Comparison of ENCODE assay signal across 13 cellular contexts in the genomic region with DNA sequence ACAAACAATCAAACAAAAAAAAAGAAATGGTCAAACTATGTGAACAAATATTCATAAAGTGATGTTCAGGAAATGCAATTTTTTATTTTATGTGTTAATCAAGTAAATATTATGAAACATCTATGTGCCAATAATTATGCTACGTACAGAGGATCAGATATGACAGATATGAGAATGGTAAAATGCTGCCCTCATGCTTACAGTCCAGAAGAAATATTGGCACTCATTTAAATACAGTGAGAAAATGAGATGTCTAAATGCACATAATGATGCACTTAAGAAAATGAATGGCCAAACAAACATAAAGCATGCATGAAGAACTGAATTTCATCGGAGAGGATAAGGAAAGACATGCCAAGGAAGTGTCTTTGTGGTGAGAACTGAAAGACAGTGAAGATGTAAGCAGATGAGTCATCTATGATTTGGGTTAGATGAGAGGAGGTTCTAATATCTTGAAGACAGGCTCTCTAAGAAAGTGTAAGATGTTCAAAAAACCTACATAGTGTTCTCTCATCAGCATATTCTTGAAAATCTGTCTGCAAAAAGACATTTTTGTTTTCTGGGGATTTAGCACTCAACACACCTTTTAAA.
DNase-seq lines count a peak whose midpoint lies in the region; ATAC-seq lines count a peak whose summit lies in the region.
"Had no signal": no experiment of that assay in that cellular context is flagged by ENCODE, and none has a peak within 500 bp of the region (broad histone marks: within the 10 kb centered on the region; RNA-seq: fewer than 3 reads in every experiment).

No MANE protein-coding gene starts in this region.

- ATAC-seq in GM18868 (IDR thresholded peaks at IDR 0.05; ENCODE audit: unreplicated experiment) (peak; percentile 98), HG02610 (IDR thresholded peaks at IDR 0.05; ENCODE audit: unreplicated experiment) (peak; percentile 99), HG03571 (IDR thresholded peaks at IDR 0.05; ENCODE audit: unreplicated experiment) (no peak), HG02970 (IDR thresholded peaks at IDR 0.05; ENCODE audit: low FRiP score, unreplicated experiment) (no peak)

- DNase-seq in HT1080 (ENCODE audit: low read depth) (peak; percentile 56), glomerular visceral epithelial cell (ENCODE audit: extremely low spot score) (peak; percentile 31), NCI-H1092 treated with DMSO at 0.1 percent for 48 hours (lab: John Stamatoyannopoulos, UW) (no peak)
- DNase-seq in stimulated activated naive CD4-positive, alpha-beta T cell treated with Interleukin-2 at 50 U/mL for 16 hours (lab: John Stamatoyannopoulos, UW) = no peak
- DNase-seq: CD4-positive, alpha-beta T cell; GM23248; nucleus accumbens; stimulated activated CD4-positive, alpha-beta T cell treated with anti-CD3 and anti-CD28 coated beads, Interleukin-1b, Interleukin-23, amount 100 ng/mL, for 48 hours; substantia nigra had no signal

Comparison
In these comparisons a context has a peak if more than half of its experiments do, and no peak if none do; other contexts are left out.
1. ATAC-seq: peak in GM18868 (single experiment) and HG02610 (single experiment); none in HG03571 (single experiment) and HG02970 (single experiment).
2. DNase-seq: peak in HT1080 (single experiment) and glomerular visceral epithelial cell (single experiment); none in stimulated activated naive CD4-positive, alpha-beta T cell treated with Interleukin-2 at 50 U/mL for 16 hours (single experiment) and NCI-H1092 treated with DMSO at 0.1 percent for 48 hours (single experiment).